In the genomic region with DNA sequence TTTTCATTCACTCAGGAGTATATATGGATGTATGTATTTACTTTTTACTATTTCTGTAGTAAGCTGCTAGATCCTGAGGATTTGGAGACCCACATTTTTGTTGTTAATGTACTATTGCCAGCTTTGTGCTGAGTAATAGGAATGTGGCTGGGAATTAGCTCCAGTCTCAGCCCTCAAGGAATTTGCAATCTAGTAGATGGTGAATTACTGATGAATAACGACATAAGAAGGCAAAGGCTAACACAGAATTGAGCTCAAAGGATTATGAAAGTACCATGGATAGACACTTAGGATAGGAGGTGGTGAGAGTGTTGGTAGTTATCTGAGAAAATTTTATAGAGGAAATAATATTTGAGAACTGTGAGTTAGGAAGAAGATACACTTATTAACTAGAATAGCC, we compare ENCODE assay signal across 18 cellular contexts. TPM values are rescaled to one million over a fixed set of nuclear protein-coding genes. Genes with fewer than 3 reads are reported as not detected.
A peak's percentile ranks its signal among the peaks of the same experiment; 100 is the strongest.
DNase-seq lines count a peak whose midpoint lies in the region; ATAC-seq and TF ChIP-seq lines count a peak whose summit lies in the region.
"Had no signal": no experiment of that assay in that cellular context is flagged by ENCODE, and none has a peak within 500 bp of the region (broad histone marks: within the 10 kb centered on the region; RNA-seq: fewer than 3 reads in every experiment).

No MANE protein-coding gene starts in this region.

- no peaks in the 10 kb centered on the region for H3K9me3 ChIP-seq in right cardiac atrium (ENCODE audit: control insufficient read depth, low read length)
- H3K9me3 ChIP-seq: suprapubic skin, vagina had no signal

- intact Hi-C loops in right cardiac atrium (cut with DNase I), result no loop called here

- 70% methylated on average over 1 of the region's 1 CpG for WGBS in right cardiac atrium

- peak; percentile 38 for DNase-seq in AG09309 (ENCODE audit: low read depth)
- peak; percentile 32 for DNase-seq in HS-5 (ENCODE audit: low read depth)
- peak; percentile 4 for DNase-seq in epithelial cell of esophagus (ENCODE audit: low read depth)
- DNase-seq in myocyte (ENCODE audit: low read depth), result peak; percentile 20
- DNase-seq in NCI-H146 (lab: John Stamatoyannopoulos, UW), result no peak
- DNase-seq in right cardiac atrium, result no peak
- DNase-seq in epidermal melanocyte (ENCODE audit: insufficient read length, low spot score), result no peak
- DNase-seq: ACHN; activated CD4-positive, alpha-beta T cell treated with anti-CD3 and anti-CD28 coated beads for 48 hours; activated effector memory CD4-positive, alpha-beta T cell treated with Interleukin-2 at 50 U/mL for 16 hours; amniotic stem cell; CD8-positive, alpha-beta memory T cell; DMS79 treated with DMSO at 0.1 percent for 48 hours; endodermal cell; NCI-H1105 treated with DMSO at 0.1 percent for 48 hours had no signal

- no peak overlapping the region for H3K27ac ChIP-seq in right cardiac atrium (ENCODE audit: low read length)
- H3K27ac ChIP-seq: suprapubic skin, vagina had no signal

- TF ChIP-seq CTCF in AG09309 (IDR thresholded peaks at IDR 0.05; ENCODE audit: control insufficient read depth, insufficient read depth, low read depth, low read length, missing control alignments), result no peak
- no peak for TF ChIP-seq CTCF in epithelial cell of esophagus (IDR thresholded peaks at IDR 0.05; ENCODE audit: insufficient read depth, low read depth, low read length, missing control alignments)

- no peaks in the 10 kb centered on the region for H3K27me3 ChIP-seq in right cardiac atrium (ENCODE audit: control insufficient read depth, insufficient read depth)
- H3K27me3 ChIP-seq: suprapubic skin, vagina had no signal

- no peak for ATAC-seq in right cardiac atrium
- no peak for ATAC-seq in HG03139 (IDR thresholded peaks at IDR 0.05; ENCODE audit: unreplicated experiment)

- H3K4me3 ChIP-seq in AG09309 (ENCODE audit: control insufficient read depth, low read depth, low read length), result no peak overlapping the region
- H3K4me3 ChIP-seq in epithelial cell of esophagus (ENCODE audit: low read length), result no peak overlapping the region
- H3K4me3 ChIP-seq in right cardiac atrium (ENCODE audit: low read length), result no peak overlapping the region
- H3K4me3 ChIP-seq: suprapubic skin, vagina had no signal

- H3K4me1 ChIP-seq in right cardiac atrium (ENCODE audit: control insufficient read depth, insufficient read depth, low read length), result no peaks in the 10 kb centered on the region
- H3K4me1 ChIP-seq: suprapubic skin, vagina had no signal

RNA-seq across cellular contexts. Expression of gene CASD1, which starts 19.9 kb away (rescaled TPM):
- total RNA-seq in myocyte, result 63.0 and 70.1 TPM in 2 replicates
- 12.3 TPM for polyA plus RNA-seq in myocyte (2012)
- total RNA-seq in right cardiac atrium, result 10 to 100 TPM; 18.8 to 22.6 (median 21.6) TPM
- 18.3 TPM for polyA plus RNA-seq in right cardiac atrium

Comparison
In these comparisons a context has a peak if more than half of its experiments do, and no peak if none do; other contexts are left out.
1. DNase-seq: peak in AG09309 (single experiment), HS-5 (single experiment), epithelial cell of esophagus (single experiment) and myocyte (single experiment); none in NCI-H146 (single experiment), right cardiac atrium (0 of 3) and epidermal melanocyte (single experiment).